In the genomic region with DNA sequence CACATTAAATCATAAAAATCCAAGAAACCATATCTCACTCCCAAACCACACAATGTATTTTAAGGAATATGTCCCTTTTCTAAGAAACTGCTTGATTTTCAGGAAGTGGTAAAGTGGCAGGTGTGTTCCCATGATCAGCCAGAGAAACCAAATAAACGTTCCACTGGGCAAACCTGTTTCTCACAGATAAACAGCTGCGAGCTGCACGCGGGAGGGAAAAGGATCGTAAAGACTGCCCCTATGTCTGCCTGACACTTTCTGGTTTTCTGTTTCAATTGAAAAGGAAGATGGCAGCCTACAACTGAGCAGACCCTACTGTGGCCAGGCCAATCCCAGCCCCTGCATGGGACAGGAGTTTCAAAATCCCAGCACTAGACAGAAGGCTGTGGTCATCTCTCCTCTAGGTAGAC, we compare ENCODE assay signal across 1 cellular context.
TF ChIP-seq lines count a peak whose summit lies in the region.

No MANE protein-coding gene starts in this region.

TF ChIP-seq in K562, 482 proteins besides CTCF, POLR2A, EP300 and RAD21 (continued from another document and continues in another):
- TF ChIP-seq, protein P1, sequence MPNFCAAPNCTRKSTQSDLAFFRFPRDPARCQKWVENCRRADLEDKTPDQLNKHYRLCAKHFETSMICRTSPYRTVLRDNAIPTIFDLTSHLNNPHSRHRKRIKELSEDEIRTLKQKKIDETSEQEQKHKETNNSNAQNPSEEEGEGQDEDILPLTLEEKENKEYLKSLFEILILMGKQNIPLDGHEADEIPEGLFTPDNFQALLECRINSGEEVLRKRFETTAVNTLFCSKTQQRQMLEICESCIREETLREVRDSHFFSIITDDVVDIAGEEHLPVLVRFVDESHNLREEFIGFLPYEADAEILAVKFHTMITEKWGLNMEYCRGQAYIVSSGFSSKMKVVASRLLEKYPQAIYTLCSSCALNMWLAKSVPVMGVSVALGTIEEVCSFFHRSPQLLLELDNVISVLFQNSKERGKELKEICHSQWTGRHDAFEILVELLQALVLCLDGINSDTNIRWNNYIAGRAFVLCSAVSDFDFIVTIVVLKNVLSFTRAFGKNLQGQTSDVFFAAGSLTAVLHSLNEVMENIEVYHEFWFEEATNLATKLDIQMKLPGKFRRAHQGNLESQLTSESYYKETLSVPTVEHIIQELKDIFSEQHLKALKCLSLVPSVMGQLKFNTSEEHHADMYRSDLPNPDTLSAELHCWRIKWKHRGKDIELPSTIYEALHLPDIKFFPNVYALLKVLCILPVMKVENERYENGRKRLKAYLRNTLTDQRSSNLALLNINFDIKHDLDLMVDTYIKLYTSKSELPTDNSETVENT (CRISPR knock-in tag; IDR thresholded peaks at IDR 0.05): no peak
- TF ChIP-seq TEAD4 (IDR thresholded peaks at IDR 0.05; ENCODE audit: low read length) (peak; percentile 97), TEAD4 (CRISPR knock-in tag; IDR thresholded peaks at IDR 0.05; ENCODE audit: borderline replicate concordance) (no peak), FOSL1 (tag; conservative IDR thresholded peaks at IDR 0.05) (peak; percentile 68), ZC3H8 (IDR thresholded peaks at IDR 0.05) (no peak), HNRNPH1 (optimal IDR thresholded peaks at IDR 0.05; ENCODE audit: low read depth, low read length) (no peak), SNRNP70 (optimal IDR thresholded peaks at IDR 0.05; ENCODE audit: low read depth, low read length) (no peak), KLF10 (CRISPR knock-in tag; IDR thresholded peaks at IDR 0.05) (no peak), ZNF780A (CRISPR knock-in tag; IDR thresholded peaks at IDR 0.05) (no peak), IRF2 (CRISPR knock-in tag; IDR thresholded peaks at IDR 0.05) (no peak), BRCA1 (IDR thresholded peaks at IDR 0.05) (no peak), BRCA1 (CRISPR knock-in tag; IDR thresholded peaks at IDR 0.05) (no peak), ZNF668 (CRISPR knock-in tag; IDR thresholded peaks at IDR 0.05) (no peak), FOS (IDR thresholded peaks at IDR 0.05; ENCODE audit: extremely low read depth, insufficient read length) (no peak), CEBPG (CRISPR knock-in tag; IDR thresholded peaks at IDR 0.05) (no peak), CEBPG (tag; conservative IDR thresholded peaks at IDR 0.05 in 1 of 2, IDR thresholded peaks at IDR 0.05 in 1 of 2) (no peak), ZC3H4 (CRISPR knock-in tag; IDR thresholded peaks at IDR 0.05; ENCODE audit: borderline replicate concordance) (no peak), RBM17 (IDR thresholded peaks at IDR 0.05; ENCODE audit: borderline replicate concordance, low read depth, low read length) (no peak), TCF7L2 (IDR thresholded peaks at IDR 0.05; ENCODE audit: low read depth, low read length) (no peak), NELFE (IDR thresholded peaks at IDR 0.05; ENCODE audit: insufficient read depth, insufficient read length) (no peak), PCBP2 (IDR thresholded peaks at IDR 0.05; ENCODE audit: low read depth, low read length, poor library complexity, severe bottlenecking) (no peak), ZBTB1 (CRISPR knock-in tag; IDR thresholded peaks at IDR 0.05; ENCODE audit: borderline replicate concordance, low read depth) (no peak), ZNF354B (CRISPR knock-in tag; IDR thresholded peaks at IDR 0.05) (no peak), JUND (IDR thresholded peaks at IDR 0.05; ENCODE audit: borderline replicate concordance, low read depth, low read length) (peak; percentile 71), JUND (tag; IDR thresholded peaks at IDR 0.05; ENCODE audit: borderline replicate concordance, low read depth, low read length) (peak; percentile 49; the same call in 1 of the 3 replicates), ARID1B (IDR thresholded peaks at IDR 0.05) (peak; percentile 97), MTA2 (IDR thresholded peaks at IDR 0.05; ENCODE audit: low read depth) (peak; percentile 95), PTTG1 (tag; IDR thresholded peaks at IDR 0.05; ENCODE audit: low read depth) (no peak), ZNF444 (CRISPR knock-in tag; IDR thresholded peaks at IDR 0.05) (no peak), KDM1A (IDR thresholded peaks at IDR 0.05) (peak; percentile 88 to 94; a peak in 3 of 4 replicates), RAD51 (IDR thresholded peaks at IDR 0.05; ENCODE audit: borderline replicate concordance, low read depth) (no peak), KAT7 (CRISPR knock-in tag; IDR thresholded peaks at IDR 0.05; ENCODE audit: borderline replicate concordance) (no peak), EWSR1 (IDR thresholded peaks at IDR 0.05; ENCODE audit: borderline replicate concordance, low read depth, partially characterized antibody) (no peak), YBX1 (IDR thresholded peaks at IDR 0.05) (no peak), NCOA1 (IDR thresholded peaks at IDR 0.05; ENCODE audit: low read depth) (peak; percentile 80; the same call in 1 of the 2 replicates), MECOM (CRISPR knock-in tag; IDR thresholded peaks at IDR 0.05) (no peak), STAT5A (IDR thresholded peaks at IDR 0.05; ENCODE audit: borderline replicate concordance, low read length) (peak; percentile 97), ZNF41 (CRISPR knock-in tag; conservative IDR thresholded peaks at IDR 0.05) (no peak), HMG20B (CRISPR knock-in tag; IDR thresholded peaks at IDR 0.05) (no peak), ZNF146 (CRISPR knock-in tag; IDR thresholded peaks at IDR 0.05; ENCODE audit: unreplicated experiment) (no peak), ZC3H11A (IDR thresholded peaks at IDR 0.05; ENCODE audit: low read depth, low read length) (no peak), HDGF (IDR thresholded peaks at IDR 0.05) (no peak), C11orf30 (IDR thresholded peaks at IDR 0.05; ENCODE audit: low read depth) (no peak), LCOR (CRISPR knock-in tag; IDR thresholded peaks at IDR 0.05) (0 out of 2 replicates have a peak, but pooled peaks have one; percentile 54), ELF1 (tag; IDR thresholded peaks at IDR 0.05) (peak; percentile 38; the same call in 1 of the 2 replicates)
- TF ChIP-seq, protein P2, sequence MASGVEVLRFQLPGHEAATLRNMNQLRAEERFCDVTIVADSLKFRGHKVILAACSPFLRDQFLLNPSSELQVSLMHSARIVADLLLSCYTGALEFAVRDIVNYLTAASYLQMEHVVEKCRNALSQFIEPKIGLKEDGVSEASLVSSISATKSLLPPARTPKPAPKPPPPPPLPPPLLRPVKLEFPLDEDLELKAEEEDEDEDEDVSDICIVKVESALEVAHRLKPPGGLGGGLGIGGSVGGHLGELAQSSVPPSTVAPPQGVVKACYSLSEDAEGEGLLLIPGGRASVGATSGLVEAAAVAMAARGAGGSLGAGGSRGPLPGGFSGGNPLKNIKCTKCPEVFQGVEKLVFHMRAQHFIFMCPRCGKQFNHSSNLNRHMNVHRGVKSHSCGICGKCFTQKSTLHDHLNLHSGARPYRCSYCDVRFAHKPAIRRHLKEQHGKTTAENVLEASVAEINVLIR (CRISPR knock-in tag; IDR thresholded peaks at IDR 0.05): 0 out of 2 replicates have a peak, but pooled peaks have one; percentile 5
- TF ChIP-seq, protein P3, sequence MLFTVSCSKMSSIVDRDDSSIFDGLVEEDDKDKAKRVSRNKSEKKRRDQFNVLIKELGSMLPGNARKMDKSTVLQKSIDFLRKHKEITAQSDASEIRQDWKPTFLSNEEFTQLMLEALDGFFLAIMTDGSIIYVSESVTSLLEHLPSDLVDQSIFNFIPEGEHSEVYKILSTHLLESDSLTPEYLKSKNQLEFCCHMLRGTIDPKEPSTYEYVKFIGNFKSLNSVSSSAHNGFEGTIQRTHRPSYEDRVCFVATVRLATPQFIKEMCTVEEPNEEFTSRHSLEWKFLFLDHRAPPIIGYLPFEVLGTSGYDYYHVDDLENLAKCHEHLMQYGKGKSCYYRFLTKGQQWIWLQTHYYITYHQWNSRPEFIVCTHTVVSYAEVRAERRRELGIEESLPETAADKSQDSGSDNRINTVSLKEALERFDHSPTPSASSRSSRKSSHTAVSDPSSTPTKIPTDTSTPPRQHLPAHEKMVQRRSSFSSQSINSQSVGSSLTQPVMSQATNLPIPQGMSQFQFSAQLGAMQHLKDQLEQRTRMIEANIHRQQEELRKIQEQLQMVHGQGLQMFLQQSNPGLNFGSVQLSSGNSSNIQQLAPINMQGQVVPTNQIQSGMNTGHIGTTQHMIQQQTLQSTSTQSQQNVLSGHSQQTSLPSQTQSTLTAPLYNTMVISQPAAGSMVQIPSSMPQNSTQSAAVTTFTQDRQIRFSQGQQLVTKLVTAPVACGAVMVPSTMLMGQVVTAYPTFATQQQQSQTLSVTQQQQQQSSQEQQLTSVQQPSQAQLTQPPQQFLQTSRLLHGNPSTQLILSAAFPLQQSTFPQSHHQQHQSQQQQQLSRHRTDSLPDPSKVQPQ (CRISPR knock-in tag; IDR thresholded peaks at IDR 0.05; ENCODE audit: borderline replicate concordance): no peak
- TF ChIP-seq, protein P4, sequence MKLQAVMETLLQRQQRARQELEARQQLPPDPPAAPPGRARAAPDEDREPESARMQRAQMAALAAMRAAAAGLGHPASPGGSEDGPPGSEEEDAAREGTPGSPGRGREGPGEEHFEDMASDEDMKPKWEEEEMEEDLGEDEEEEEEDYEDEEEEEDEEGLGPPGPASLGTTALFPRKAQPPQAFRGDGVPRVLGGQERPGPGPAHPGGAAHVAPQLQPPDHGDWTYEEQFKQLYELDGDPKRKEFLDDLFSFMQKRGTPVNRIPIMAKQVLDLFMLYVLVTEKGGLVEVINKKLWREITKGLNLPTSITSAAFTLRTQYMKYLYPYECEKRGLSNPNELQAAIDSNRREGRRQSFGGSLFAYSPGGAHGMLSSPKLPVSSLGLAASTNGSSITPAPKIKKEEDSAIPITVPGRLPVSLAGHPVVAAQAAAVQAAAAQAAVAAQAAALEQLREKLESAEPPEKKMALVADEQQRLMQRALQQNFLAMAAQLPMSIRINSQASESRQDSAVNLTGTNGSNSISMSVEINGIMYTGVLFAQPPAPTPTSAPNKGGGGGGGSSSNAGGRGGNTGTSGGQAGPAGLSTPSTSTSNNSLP (IDR thresholded peaks at IDR 0.05; ENCODE audit: borderline replicate concordance, low read depth, low read length): peak; percentile 59; the same call in 1 of the 2 replicates
- TF ChIP-seq, protein P5, sequence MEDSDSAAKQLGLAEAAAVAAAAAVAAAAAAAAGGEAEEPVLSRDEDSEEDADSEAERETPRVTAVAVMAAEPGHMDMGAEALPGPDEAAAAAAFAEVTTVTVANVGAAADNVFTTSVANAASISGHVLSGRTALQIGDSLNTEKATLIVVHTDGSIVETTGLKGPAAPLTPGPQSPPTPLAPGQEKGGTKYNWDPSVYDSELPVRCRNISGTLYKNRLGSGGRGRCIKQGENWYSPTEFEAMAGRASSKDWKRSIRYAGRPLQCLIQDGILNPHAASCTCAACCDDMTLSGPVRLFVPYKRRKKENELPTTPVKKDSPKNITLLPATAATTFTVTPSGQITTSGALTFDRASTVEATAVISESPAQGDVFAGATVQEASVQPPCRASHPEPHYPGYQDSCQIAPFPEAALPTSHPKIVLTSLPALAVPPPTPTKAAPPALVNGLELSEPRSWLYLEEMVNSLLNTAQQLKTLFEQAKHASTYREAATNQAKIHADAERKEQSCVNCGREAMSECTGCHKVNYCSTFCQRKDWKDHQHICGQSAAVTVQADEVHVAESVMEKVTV (CRISPR knock-in tag; IDR thresholded peaks at IDR 0.05): no peak
- TF ChIP-seq, protein P6, sequence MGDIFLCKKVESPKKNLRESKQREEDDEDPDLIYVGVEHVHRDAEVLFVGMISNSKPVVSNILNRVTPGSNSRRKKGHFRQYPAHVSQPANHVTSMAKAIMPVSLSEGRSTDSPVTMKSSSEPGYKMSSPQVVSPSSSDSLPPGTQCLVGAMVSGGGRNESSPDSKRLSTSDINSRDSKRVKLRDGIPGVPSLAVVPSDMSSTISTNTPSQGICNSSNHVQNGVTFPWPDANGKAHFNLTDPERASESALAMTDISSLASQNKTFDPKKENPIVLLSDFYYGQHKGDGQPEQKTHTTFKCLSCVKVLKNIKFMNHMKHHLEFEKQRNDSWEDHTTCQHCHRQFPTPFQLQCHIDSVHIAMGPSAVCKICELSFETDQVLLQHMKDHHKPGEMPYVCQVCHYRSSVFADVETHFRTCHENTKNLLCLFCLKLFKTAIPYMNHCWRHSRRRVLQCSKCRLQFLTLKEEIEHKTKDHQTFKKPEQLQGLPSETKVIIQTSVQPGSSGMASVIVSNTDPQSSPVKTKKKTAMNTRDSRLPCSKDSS (IDR thresholded peaks at IDR 0.05; ENCODE audit: low read depth, partially characterized antibody): no peak
- TF ChIP-seq, protein P7, sequence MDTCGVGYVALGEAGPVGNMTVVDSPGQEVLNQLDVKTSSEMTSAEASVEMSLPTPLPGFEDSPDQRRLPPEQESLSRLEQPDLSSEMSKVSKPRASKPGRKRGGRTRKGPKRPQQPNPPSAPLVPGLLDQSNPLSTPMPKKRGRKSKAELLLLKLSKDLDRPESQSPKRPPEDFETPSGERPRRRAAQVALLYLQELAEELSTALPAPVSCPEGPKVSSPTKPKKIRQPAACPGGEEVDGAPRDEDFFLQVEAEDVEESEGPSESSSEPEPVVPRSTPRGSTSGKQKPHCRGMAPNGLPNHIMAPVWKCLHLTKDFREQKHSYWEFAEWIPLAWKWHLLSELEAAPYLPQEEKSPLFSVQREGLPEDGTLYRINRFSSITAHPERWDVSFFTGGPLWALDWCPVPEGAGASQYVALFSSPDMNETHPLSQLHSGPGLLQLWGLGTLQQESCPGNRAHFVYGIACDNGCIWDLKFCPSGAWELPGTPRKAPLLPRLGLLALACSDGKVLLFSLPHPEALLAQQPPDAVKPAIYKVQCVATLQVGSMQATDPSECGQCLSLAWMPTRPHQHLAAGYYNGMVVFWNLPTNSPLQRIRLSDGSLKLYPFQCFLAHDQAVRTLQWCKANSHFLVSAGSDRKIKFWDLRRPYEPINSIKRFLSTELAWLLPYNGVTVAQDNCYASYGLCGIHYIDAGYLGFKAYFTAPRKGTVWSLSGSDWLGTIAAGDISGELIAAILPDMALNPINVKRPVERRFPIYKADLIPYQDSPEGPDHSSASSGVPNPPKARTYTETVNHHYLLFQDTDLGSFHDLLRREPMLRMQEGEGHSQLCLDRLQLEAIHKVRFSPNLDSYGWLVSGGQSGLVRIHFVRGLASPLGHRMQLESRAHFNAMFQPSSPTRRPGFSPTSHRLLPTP (IDR thresholded peaks at IDR 0.05; ENCODE audit: borderline replicate concordance, extremely low read depth, insufficient read length): no peak
- TF ChIP-seq, protein P8, sequence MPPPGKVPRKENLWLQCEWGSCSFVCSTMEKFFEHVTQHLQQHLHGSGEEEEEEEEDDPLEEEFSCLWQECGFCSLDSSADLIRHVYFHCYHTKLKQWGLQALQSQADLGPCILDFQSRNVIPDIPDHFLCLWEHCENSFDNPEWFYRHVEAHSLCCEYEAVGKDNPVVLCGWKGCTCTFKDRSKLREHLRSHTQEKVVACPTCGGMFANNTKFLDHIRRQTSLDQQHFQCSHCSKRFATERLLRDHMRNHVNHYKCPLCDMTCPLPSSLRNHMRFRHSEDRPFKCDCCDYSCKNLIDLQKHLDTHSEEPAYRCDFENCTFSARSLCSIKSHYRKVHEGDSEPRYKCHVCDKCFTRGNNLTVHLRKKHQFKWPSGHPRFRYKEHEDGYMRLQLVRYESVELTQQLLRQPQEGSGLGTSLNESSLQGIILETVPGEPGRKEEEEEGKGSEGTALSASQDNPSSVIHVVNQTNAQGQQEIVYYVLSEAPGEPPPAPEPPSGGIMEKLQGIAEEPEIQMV (tag; conservative IDR thresholded peaks at IDR 0.05; ENCODE audit: low read depth): no peak
- TF ChIP-seq, protein P9, sequence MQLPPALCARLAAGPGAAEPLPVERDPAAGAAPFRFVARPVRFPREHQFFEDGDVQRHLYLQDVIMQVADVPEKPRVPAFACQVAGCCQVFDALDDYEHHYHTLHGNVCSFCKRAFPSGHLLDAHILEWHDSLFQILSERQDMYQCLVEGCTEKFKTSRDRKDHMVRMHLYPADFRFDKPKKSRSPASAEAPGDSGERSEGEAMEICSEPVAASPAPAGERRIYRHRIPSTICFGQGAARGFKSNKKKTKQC (CRISPR knock-in tag; IDR thresholded peaks at IDR 0.05): no peak
